In genomic region chr19:7704280-7705060, GRCh38 we compare ENCODE assay signal across 1 cellular context.
TF ChIP-seq lines count a peak whose summit lies in the region.

No MANE protein-coding gene starts in this region.

TF ChIP-seq in GM12878, 131 proteins besides CTCF, POLR2A, EP300 and RAD21:
- TF ChIP-seq ESRRA (IDR thresholded peaks at IDR 0.05; ENCODE audit: low read length) (no peak), KLF5 (IDR thresholded peaks at IDR 0.05; ENCODE audit: partially characterized antibody) (no peak), KDM1A (IDR thresholded peaks at IDR 0.05; ENCODE audit: borderline replicate concordance) (peak; percentile 35; the same call in 1 of the 2 replicates), SMARCA5 (IDR thresholded peaks at IDR 0.05) (peak; percentile 90), ZNF217 (IDR thresholded peaks at IDR 0.05) (peak; percentile 66)
TF ChIP-seq in GM12878: peak in this region for 3.
